12 cellular contexts compared by ENCODE assay signal in the genomic region with DNA sequence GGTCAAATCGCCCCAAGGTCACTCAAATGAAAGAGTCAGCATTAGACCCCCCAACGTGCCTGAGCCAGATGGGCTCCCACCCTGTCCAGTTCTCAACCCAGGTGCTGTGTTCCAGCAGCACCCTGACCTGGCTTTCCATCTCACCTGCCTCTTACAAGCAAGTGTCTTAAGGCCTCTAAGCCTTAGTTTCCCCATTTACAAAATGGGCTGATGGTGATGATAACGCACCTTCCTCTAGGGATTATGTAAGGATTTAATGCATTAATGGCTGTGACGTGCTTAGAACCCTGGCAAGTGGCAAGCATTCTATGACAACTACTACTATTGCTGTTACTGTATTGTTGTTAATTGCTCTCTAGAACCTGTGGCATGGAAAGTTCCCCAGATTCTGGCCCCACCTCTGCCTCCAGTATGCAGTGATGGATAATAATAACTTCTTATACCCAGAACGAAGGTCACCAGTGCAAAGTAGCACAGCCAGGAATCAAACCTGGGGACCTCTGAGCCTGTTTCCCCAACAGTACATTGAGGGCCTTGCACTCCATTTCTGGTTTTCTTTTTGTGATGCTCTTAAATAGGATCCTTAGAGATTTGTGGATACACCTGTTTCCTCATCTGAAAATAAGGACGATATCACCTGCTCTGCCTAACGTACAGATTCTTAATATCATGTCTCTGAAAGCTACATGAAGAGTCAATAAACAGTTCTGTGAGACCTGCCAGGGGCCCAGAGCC. TPM values are rescaled to one million over a fixed set of nuclear protein-coding genes. Genes with fewer than 3 reads are reported as not detected.
DNase-seq lines count a peak whose midpoint lies in the region; ATAC-seq, FAIRE-seq and TF ChIP-seq lines count a peak whose summit lies in the region.
"Had no signal": no experiment of that assay in that cellular context is flagged by ENCODE, and none has a peak within 500 bp of the region (broad histone marks: within the 10 kb centered on the region; RNA-seq: fewer than 3 reads in every experiment).

No MANE protein-coding gene starts in this region.

- H3K4me1 ChIP-seq in HepG2 (ENCODE audit: insufficient read depth, low read length) (peaks cover 60% of the 10 kb centered on the region), right lobe of liver (peaks cover 0 to 17% (median 6%) of the 10 kb centered on the region in 4 donors)

- peaks cover 12% of the 10 kb centered on the region for H3K79me2 ChIP-seq in HepG2 (ENCODE audit: insufficient read depth, low read length)

- peaks cover 13% of the 10 kb centered on the region for H3K36me3 Mint-ChIP-seq in activated naive CD8-positive, alpha-beta T cell treated with anti-CD3 and anti-CD28 coated beads for 36 hours
- H3K36me3 Mint-ChIP-seq in type B pancreatic cell = no peaks in the 10 kb centered on the region

- H3K27ac ChIP-seq in HepG2 (ENCODE audit: extremely low read length, insufficient read depth, low read length) = peak overlapping the region; percentile 27
- no peak overlapping the region for H3K27ac ChIP-seq in right lobe of liver
- H3K27ac ChIP-seq: ovary had no signal

- H3K4me3 Mint-ChIP-seq in activated naive CD8-positive, alpha-beta T cell treated with anti-CD3 and anti-CD28 coated beads for 36 hours = peak overlapping the region; percentile 18
- peak overlapping the region; percentile 36 for H3K4me3 Mint-ChIP-seq in type B pancreatic cell

- whole genome bisulfite sequencing in HepG2 (ENCODE audit: low lambda C conversion rate) = 58% methylated on average over 7 of the region's 7 CpGs
- WGBS in right lobe of liver (ENCODE audit: insufficient coverage, low coverage, low lambda C conversion rate, missing lambda C conversion rate) = 68% methylated on average over 5 of the region's 7 CpGs

- intact Hi-C loops in HepG2 (cut with micrococcal nuclease; ENCODE audit: unreplicated experiment) (loop anchor here (2.0 to 10.0 kb wide), 3 partner anchors 17 to 126 kb away; a partner anchor contains a TSS), right lobe of liver (cut with DNase I) (no loop called here), sciatic nerve (cut with DNase I) (loop anchor here (2.0 kb wide), 1 partner anchor 117 kb away; no protein-coding TSS in a partner anchor)

- no TSS peak for BruUV-seq in HepG2 (replicated peaks; lab: Mats Ljungman, UMichigan)

- DNase-seq in HepG2 (ENCODE audit: low spot score) (no peak), right lobe of liver (no peak), type B pancreatic cell (ENCODE audit: extremely low spot score, unreplicated experiment) (no peak), sciatic nerve (ENCODE audit: low spot score) (no peak)
- DNase-seq in activated naive CD8-positive, alpha-beta T cell treated with anti-CD3 and anti-CD28 coated beads for 36 hours = no peak
- DNase-seq: activated CD8-positive, alpha-beta memory T cell treated with anti-CD3 and anti-CD28 coated beads, Interleukin-2, amount 50 U/mL, for 4 hours; C1 segment of cervical spinal cord; heart left ventricle; NCI-H2107; OCI-M1; ovary had no signal

- CTCF ChIA-PET in HepG2 (lab: Yijun Ruan, JAX; ENCODE audit: low intra/inter-chr PET ratio, low total read pairs) = no interaction called here

- in situ Hi-C loops in HepG2 (cut with HindIII; ENCODE audit: extremely low pct_ligation_motif_present, low pct_unique_long_range_greater_than_20kb) = loop anchor here (5.0 kb wide), 1 partner anchor 106 kb away; no protein-coding TSS in a partner anchor

- H2AFZ ChIP-seq in HepG2 (ENCODE audit: low read length) = no peak overlapping the region

- peak overlapping the region; percentile 73 for H3K4me2 ChIP-seq in HepG2 (ENCODE audit: low read depth, low read length)

- H3K9me3 Mint-ChIP-seq in activated naive CD8-positive, alpha-beta T cell treated with anti-CD3 and anti-CD28 coated beads for 36 hours = no peaks in the 10 kb centered on the region
- H3K9me3 Mint-ChIP-seq in type B pancreatic cell = no peaks in the 10 kb centered on the region

- H3K4me3 ChIP-seq in HepG2 (replicated peaks in 1 of 3; ENCODE audit: insufficient read depth in 1 of 3, low read depth in 2 of 3, low read length in 3 of 3) (peak overlapping the region in 1 of 3 experiments; percentile 57; a peak in 1 of 6 replicates), right lobe of liver (no peak overlapping the region)

- peaks cover 0 to 5% of the 10 kb centered on the region in 2 experiments; a peak in 2 of 5 replicates for H3K27me3 ChIP-seq in HepG2 (ENCODE audit: control insufficient read depth in 1 of 2, insufficient read depth in 2 of 2, low read length in 2 of 2)
- no peaks in the 10 kb centered on the region for H3K27me3 ChIP-seq in right lobe of liver
- H3K27me3 ChIP-seq: heart left ventricle, ovary had no signal

- TF ChIP-seq CTCF in HepG2 (CRISPR knock-in tag; IDR thresholded peaks at IDR 0.05) (no peak), right lobe of liver (IDR thresholded peaks at IDR 0.05) (no peak), type B pancreatic cell (conservative IDR thresholded peaks at IDR 0.05) (no peak)

- peak overlapping the region; percentile 12 for H3K27ac Mint-ChIP-seq in activated naive CD8-positive, alpha-beta T cell treated with anti-CD3 and anti-CD28 coated beads for 36 hours
- H3K27ac Mint-ChIP-seq in type B pancreatic cell = peak overlapping the region; percentile 49

- no peaks in the 10 kb centered on the region for H3K36me3 ChIP-seq in HepG2 (replicated peaks in 1 of 2; ENCODE audit: control insufficient read depth in 1 of 2, insufficient read depth in 2 of 2, low read length in 2 of 2)
- H3K36me3 ChIP-seq in right lobe of liver = no peaks in the 10 kb centered on the region
- H3K36me3 ChIP-seq: heart left ventricle, ovary had no signal

- H4K20me1 ChIP-seq in HepG2 (ENCODE audit: insufficient read depth, low read length) = no peaks in the 10 kb centered on the region

- H3K4me1 Mint-ChIP-seq in activated naive CD8-positive, alpha-beta T cell treated with anti-CD3 and anti-CD28 coated beads for 36 hours = peaks cover 25% of the 10 kb centered on the region
- H3K4me1 Mint-ChIP-seq in type B pancreatic cell (ENCODE audit: unreplicated experiment) = peaks cover 9% of the 10 kb centered on the region

- H3K9me3 ChIP-seq in HepG2 (ENCODE audit: low read length) = no peaks in the 10 kb centered on the region
- H3K9me3 ChIP-seq in right lobe of liver = no peaks in the 10 kb centered on the region
- H3K9me3 ChIP-seq: heart left ventricle, ovary had no signal

- TF ChIP-seq RAD21 in HepG2 (CRISPR knock-in tag; IDR thresholded peaks at IDR 0.05) = no peak

- no peak for FAIRE-seq in HepG2 (lab: Jason Lieb, UNC)

- no peaks in the 10 kb centered on the region for H3K27me3 Mint-ChIP-seq in activated naive CD8-positive, alpha-beta T cell treated with anti-CD3 and anti-CD28 coated beads for 36 hours
- H3K27me3 Mint-ChIP-seq in type B pancreatic cell = no peaks in the 10 kb centered on the region

- ATAC-seq in HepG2 = no peak
- ATAC-seq in right lobe of liver = no peak
- ATAC-seq in GM19035 (IDR thresholded peaks at IDR 0.05; ENCODE audit: unreplicated experiment) = no peak
- ATAC-seq in sciatic nerve = no peak
- ATAC-seq: heart left ventricle had no signal

- POLR2A ChIA-PET in HepG2 (lab: Yijun Ruan, JAX) = interaction anchor here (0.8 to 1.3 kb wide), 4 partner anchors 10 to 110 kb away, joined by 3 to 10 read pairs (median 6); a partner anchor contains a TSS

- TF ChIP-seq POLR2A in HepG2 (IDR thresholded peaks at IDR 0.05; ENCODE audit: insufficient read depth in 1 of 2, low read depth in 2 of 2, low read length in 2 of 2) (no peak), right lobe of liver (IDR thresholded peaks at IDR 0.05) (no peak)

- TF ChIP-seq EP300 in HepG2 (IDR thresholded peaks at IDR 0.05; ENCODE audit: low read depth in 2 of 2, low read length in 2 of 2) (no peak), HepG2 (CRISPR knock-in tag; IDR thresholded peaks at IDR 0.05; ENCODE audit: borderline replicate concordance) (no peak)

- H3K9ac ChIP-seq in HepG2 (ENCODE audit: insufficient read depth, low read depth, low read length) = no peak overlapping the region

RNA-seq across cellular contexts. Expression of a gene that starts 3.3 kb away (rescaled TPM):
- 119 and 151 TPM in 2 replicates for total RNA-seq in HepG2 (2016; rRNA removed; fragmentation: Illumina TruSeq; extraction: Trizol)
- total RNA-seq in HepG2 (2016; cell fraction: cytosol; rRNA removed; fragmentation: Illumina TruSeq; extraction: Trizol; ENCODE audit: low read depth) = 410 and 476 TPM in 2 replicates
- 99.0 and 156 TPM in 2 replicates for total RNA-seq in HepG2 (2016; cell fraction: insoluble cytoplasmic fraction; rRNA removed; fragmentation: Illumina TruSeq; extraction: Trizol)
- total RNA-seq in HepG2 (2016; cell fraction: membrane; rRNA removed; fragmentation: Illumina TruSeq; extraction: Trizol) = 478 and 550 TPM in 2 replicates
- total RNA-seq in HepG2 (2016; cell fraction: nucleus; rRNA removed; fragmentation: Illumina TruSeq; extraction: Trizol) = 88.4 and 102 TPM in 2 replicates
- 144 and 164 TPM in 2 replicates for polyA plus RNA-seq in HepG2 (2011; rRNA removed)
- polyA plus RNA-seq in HepG2 (2011; cell fraction: cytosol; rRNA removed) = 120 and 173 TPM in 2 replicates
- 432 and 489 TPM in 2 replicates for polyA plus RNA-seq in HepG2 (2011; cell fraction: nucleus; rRNA removed)
- 90.6 and 129 TPM in 2 replicates for polyA plus RNA-seq in HepG2 (2012)
- 809 and 889 TPM in 2 replicates for polyA plus RNA-seq in HepG2 (2016; cell fraction: cytosol; fragmentation: Illumina TruSeq; extraction: Trizol; ENCODE audit: low read depth)
- polyA plus RNA-seq in HepG2 (2016; cell fraction: insoluble cytoplasmic fraction; fragmentation: Illumina TruSeq; extraction: Trizol; ENCODE audit: low read depth) = 161 and 204 TPM in 2 replicates
- 764 and 806 TPM in 2 replicates for polyA plus RNA-seq in HepG2 (2016; cell fraction: membrane; fragmentation: Illumina TruSeq; extraction: Trizol; ENCODE audit: low read depth)
- 299 and 303 TPM in 2 replicates for polyA plus RNA-seq in HepG2 (2016; cell fraction: nucleus; fragmentation: Illumina TruSeq; extraction: Trizol; ENCODE audit: insufficient read depth, low read depth)
- polyA minus RNA-seq in HepG2 (2011; rRNA and poly(A)+ RNA removed; ENCODE audit: low replicate concordance) = 136 and 157 TPM in 2 replicates
- polyA minus RNA-seq in HepG2 (2011; cell fraction: cytosol; rRNA and poly(A)+ RNA removed) = 35.4 and 57.5 TPM in 2 replicates
- 45.3 and 47.1 TPM in 2 replicates for polyA minus RNA-seq in HepG2 (2011; cell fraction: nucleus; rRNA and poly(A)+ RNA removed)
- 100 to 1,000 TPM in 2 of 6 experiments, 10 to 100 TPM in 4; 56.3 to 111 (median 64.6) TPM for total RNA-seq in right lobe of liver
- total RNA-seq in activated naive CD8-positive, alpha-beta T cell treated with anti-CD3 and anti-CD28 coated beads for 36 hours = 100 to 1,000 TPM; 193 to 200 TPM
- 137 and 169 TPM in 2 replicates for total RNA-seq in type B pancreatic cell (ENCODE audit: low replicate concordance)
- total RNA-seq in sciatic nerve = 91.6 TPM

RNA-seq across cellular contexts. Expression of a gene that starts 17.2 kb away (rescaled TPM):
- total RNA-seq in HepG2 (2016; rRNA removed; fragmentation: Illumina TruSeq; extraction: Trizol) (41.2 and 86.6 TPM in 2 replicates), right lobe of liver (100 to 1,000 TPM in 5 of 6 experiments, 10 to 100 TPM in 1; 84.5 to 230 (median 150) TPM), type B pancreatic cell (ENCODE audit: low replicate concordance) (183 and 236 TPM in 2 replicates), sciatic nerve (169 TPM)
- total RNA-seq in HepG2 (2016; cell fraction: cytosol; rRNA removed; fragmentation: Illumina TruSeq; extraction: Trizol; ENCODE audit: low read depth) = 14.7 and 16.4 TPM in 2 replicates
- 36.4 and 95.6 TPM in 2 replicates for total RNA-seq in HepG2 (2016; cell fraction: insoluble cytoplasmic fraction; rRNA removed; fragmentation: Illumina TruSeq; extraction: Trizol)
- 24.9 and 32.7 TPM in 2 replicates for total RNA-seq in HepG2 (2016; cell fraction: membrane; rRNA removed; fragmentation: Illumina TruSeq; extraction: Trizol)
- 81.7 and 101 TPM in 2 replicates for total RNA-seq in HepG2 (2016; cell fraction: nucleus; rRNA removed; fragmentation: Illumina TruSeq; extraction: Trizol)
- 143 and 195 TPM in 2 replicates for polyA plus RNA-seq in HepG2 (2011; rRNA removed)
- 82.9 and 130 TPM in 2 replicates for polyA plus RNA-seq in HepG2 (2011; cell fraction: cytosol; rRNA removed)
- polyA plus RNA-seq in HepG2 (2011; cell fraction: nucleus; rRNA removed) = 653 and 705 TPM in 2 replicates
- 166 and 219 TPM in 2 replicates for polyA plus RNA-seq in HepG2 (2012)
- polyA plus RNA-seq in HepG2 (2016; cell fraction: cytosol; fragmentation: Illumina TruSeq; extraction: Trizol; ENCODE audit: low read depth) = 23.3 and 23.7 TPM in 2 replicates
- 50.3 and 62.4 TPM in 2 replicates for polyA plus RNA-seq in HepG2 (2016; cell fraction: insoluble cytoplasmic fraction; fragmentation: Illumina TruSeq; extraction: Trizol; ENCODE audit: low read depth)
- polyA plus RNA-seq in HepG2 (2016; cell fraction: membrane; fragmentation: Illumina TruSeq; extraction: Trizol; ENCODE audit: low read depth) = 32.0 and 32.7 TPM in 2 replicates
- polyA plus RNA-seq in HepG2 (2016; cell fraction: nucleus; fragmentation: Illumina TruSeq; extraction: Trizol; ENCODE audit: insufficient read depth, low read depth) = 211 and 219 TPM in 2 replicates
- 65.4 and 170 TPM in 2 replicates for polyA minus RNA-seq in HepG2 (2011; rRNA and poly(A)+ RNA removed; ENCODE audit: low replicate concordance)
- polyA minus RNA-seq in HepG2 (2011; cell fraction: cytosol; rRNA and poly(A)+ RNA removed) = 146 and 172 TPM in 2 replicates
- polyA minus RNA-seq in HepG2 (2011; cell fraction: nucleus; rRNA and poly(A)+ RNA removed) = 48.2 and 74.1 TPM in 2 replicates
- total RNA-seq in activated naive CD8-positive, alpha-beta T cell treated with anti-CD3 and anti-CD28 coated beads for 36 hours = 10 to 100 TPM; 34.4 to 36.1 TPM

RNA-seq across cellular contexts. Expression of a gene that starts 19.5 kb away (rescaled TPM):
- total RNA-seq in HepG2 (2016; rRNA removed; fragmentation: Illumina TruSeq; extraction: Trizol) (not detected in 2 replicates), right lobe of liver (under 1 TPM in 2 of 6 experiments, not detected in 4; 0.12 to 0.75 TPM), type B pancreatic cell (ENCODE audit: low replicate concordance) (10.3 and 12.3 TPM in 2 replicates), sciatic nerve (2.9 TPM)
- total RNA-seq in HepG2 (2016; cell fraction: cytosol; rRNA removed; fragmentation: Illumina TruSeq; extraction: Trizol; ENCODE audit: low read depth) = not detected in 2 replicates
- total RNA-seq in HepG2 (2016; cell fraction: insoluble cytoplasmic fraction; rRNA removed; fragmentation: Illumina TruSeq; extraction: Trizol) = 0.04 TPM in 1 of 2 replicates, not detected in the other
- 0.31 TPM in 1 of 2 replicates, not detected in the other for total RNA-seq in HepG2 (2016; cell fraction: membrane; rRNA removed; fragmentation: Illumina TruSeq; extraction: Trizol)
- not detected in 2 replicates for total RNA-seq in HepG2 (2016; cell fraction: nucleus; rRNA removed; fragmentation: Illumina TruSeq; extraction: Trizol)
- polyA plus RNA-seq in HepG2 (2011; rRNA removed) = 0.25 and 0.33 TPM in 2 replicates
- 0.32 and 0.42 TPM in 2 replicates for polyA plus RNA-seq in HepG2 (2011; cell fraction: cytosol; rRNA removed)
- polyA plus RNA-seq in HepG2 (2011; cell fraction: nucleus; rRNA removed) = 0.97 and 1.1 TPM in 2 replicates
- polyA plus RNA-seq in HepG2 (2012) = 0.11 and 0.43 TPM in 2 replicates
- polyA plus RNA-seq in HepG2 (2016; cell fraction: cytosol; fragmentation: Illumina TruSeq; extraction: Trizol; ENCODE audit: low read depth) = 0.18 TPM in 2 replicates
- 0.21 and 0.33 TPM in 2 replicates for polyA plus RNA-seq in HepG2 (2016; cell fraction: insoluble cytoplasmic fraction; fragmentation: Illumina TruSeq; extraction: Trizol; ENCODE audit: low read depth)
- polyA plus RNA-seq in HepG2 (2016; cell fraction: membrane; fragmentation: Illumina TruSeq; extraction: Trizol; ENCODE audit: low read depth) = 0.07 TPM in 1 of 2 replicates, not detected in the other
- polyA plus RNA-seq in HepG2 (2016; cell fraction: nucleus; fragmentation: Illumina TruSeq; extraction: Trizol; ENCODE audit: insufficient read depth, low read depth) = 0.33 TPM in 1 of 2 replicates, not detected in the other
- polyA minus RNA-seq in HepG2 (2011; rRNA and poly(A)+ RNA removed; ENCODE audit: low replicate concordance) = 0.48 TPM in 1 of 2 replicates, not detected in the other
- not detected in 2 replicates for polyA minus RNA-seq in HepG2 (2011; cell fraction: cytosol; rRNA and poly(A)+ RNA removed)
- polyA minus RNA-seq in HepG2 (2011; cell fraction: nucleus; rRNA and poly(A)+ RNA removed) = 0.50 TPM in 1 of 2 replicates, not detected in the other
- under 1 TPM; 0.08 to 0.16 TPM for total RNA-seq in activated naive CD8-positive, alpha-beta T cell treated with anti-CD3 and anti-CD28 coated beads for 36 hours

RNA-seq across cellular contexts. Expression of a gene that starts 35.8 kb away (rescaled TPM):
- total RNA-seq in HepG2 (2016; rRNA removed; fragmentation: Illumina TruSeq; extraction: Trizol) (1.0 and 1.8 TPM in 2 replicates), right lobe of liver (under 1 TPM; 0.16 to 0.68 (median 0.39) TPM), type B pancreatic cell (ENCODE audit: low replicate concordance) (13.3 and 34.7 TPM in 2 replicates), sciatic nerve (3.7 TPM)
- 0.44 and 1.2 TPM in 2 replicates for total RNA-seq in HepG2 (2016; cell fraction: cytosol; rRNA removed; fragmentation: Illumina TruSeq; extraction: Trizol; ENCODE audit: low read depth)
- 0.97 and 2.0 TPM in 2 replicates for total RNA-seq in HepG2 (2016; cell fraction: insoluble cytoplasmic fraction; rRNA removed; fragmentation: Illumina TruSeq; extraction: Trizol)
- total RNA-seq in HepG2 (2016; cell fraction: membrane; rRNA removed; fragmentation: Illumina TruSeq; extraction: Trizol) = 1.4 and 2.0 TPM in 2 replicates
- 1.8 and 2.4 TPM in 2 replicates for total RNA-seq in HepG2 (2016; cell fraction: nucleus; rRNA removed; fragmentation: Illumina TruSeq; extraction: Trizol)
- polyA plus RNA-seq in HepG2 (2011; rRNA removed) = 3.6 and 5.8 TPM in 2 replicates
- 3.3 and 4.9 TPM in 2 replicates for polyA plus RNA-seq in HepG2 (2011; cell fraction: cytosol; rRNA removed)
- polyA plus RNA-seq in HepG2 (2011; cell fraction: nucleus; rRNA removed) = 5.7 and 6.2 TPM in 2 replicates
- 3.9 and 7.7 TPM in 2 replicates for polyA plus RNA-seq in HepG2 (2012)
- polyA plus RNA-seq in HepG2 (2016; cell fraction: cytosol; fragmentation: Illumina TruSeq; extraction: Trizol; ENCODE audit: low read depth) = 0.99 and 1.1 TPM in 2 replicates
- polyA plus RNA-seq in HepG2 (2016; cell fraction: insoluble cytoplasmic fraction; fragmentation: Illumina TruSeq; extraction: Trizol; ENCODE audit: low read depth) = 0.66 and 0.71 TPM in 2 replicates
- 0.84 and 1.1 TPM in 2 replicates for polyA plus RNA-seq in HepG2 (2016; cell fraction: membrane; fragmentation: Illumina TruSeq; extraction: Trizol; ENCODE audit: low read depth)
- 3.3 and 3.5 TPM in 2 replicates for polyA plus RNA-seq in HepG2 (2016; cell fraction: nucleus; fragmentation: Illumina TruSeq; extraction: Trizol; ENCODE audit: insufficient read depth, low read depth)
- polyA minus RNA-seq in HepG2 (2011; rRNA and poly(A)+ RNA removed; ENCODE audit: low replicate concordance) = 1.3 and 9.8 TPM in 2 replicates
- polyA minus RNA-seq in HepG2 (2011; cell fraction: cytosol; rRNA and poly(A)+ RNA removed) = 3.0 and 3.8 TPM in 2 replicates
- 1.3 and 2.7 TPM in 2 replicates for polyA minus RNA-seq in HepG2 (2011; cell fraction: nucleus; rRNA and poly(A)+ RNA removed)
- total RNA-seq in activated naive CD8-positive, alpha-beta T cell treated with anti-CD3 and anti-CD28 coated beads for 36 hours = under 1 TPM; 0.14 to 0.19 TPM

RNA-seq across cellular contexts. Expression of a gene that starts 59.9 kb away (rescaled TPM):
- not detected in 2 replicates for total RNA-seq in HepG2 (2016; rRNA removed; fragmentation: Illumina TruSeq; extraction: Trizol)
- total RNA-seq in HepG2 (2016; cell fraction: cytosol; rRNA removed; fragmentation: Illumina TruSeq; extraction: Trizol; ENCODE audit: low read depth) = not detected in 2 replicates
- not detected in 2 replicates for total RNA-seq in HepG2 (2016; cell fraction: insoluble cytoplasmic fraction; rRNA removed; fragmentation: Illumina TruSeq; extraction: Trizol)
- total RNA-seq in HepG2 (2016; cell fraction: membrane; rRNA removed; fragmentation: Illumina TruSeq; extraction: Trizol) = not detected in 2 replicates
- total RNA-seq in HepG2 (2016; cell fraction: nucleus; rRNA removed; fragmentation: Illumina TruSeq; extraction: Trizol) = not detected in 2 replicates
- 0.01 TPM in 1 of 2 replicates, not detected in the other for polyA plus RNA-seq in HepG2 (2011; rRNA removed)
- polyA plus RNA-seq in HepG2 (2011; cell fraction: cytosol; rRNA removed) = not detected in 2 replicates
- polyA plus RNA-seq in HepG2 (2011; cell fraction: nucleus; rRNA removed) = 0.03 TPM in 1 of 2 replicates, not detected in the other
- not detected in 2 replicates for polyA plus RNA-seq in HepG2 (2012)
- not detected in 2 replicates for polyA plus RNA-seq in HepG2 (2016; cell fraction: cytosol; fragmentation: Illumina TruSeq; extraction: Trizol; ENCODE audit: low read depth)
- polyA plus RNA-seq in HepG2 (2016; cell fraction: insoluble cytoplasmic fraction; fragmentation: Illumina TruSeq; extraction: Trizol; ENCODE audit: low read depth) = not detected in 2 replicates
- not detected in 2 replicates for polyA plus RNA-seq in HepG2 (2016; cell fraction: membrane; fragmentation: Illumina TruSeq; extraction: Trizol; ENCODE audit: low read depth)
- polyA plus RNA-seq in HepG2 (2016; cell fraction: nucleus; fragmentation: Illumina TruSeq; extraction: Trizol; ENCODE audit: insufficient read depth, low read depth) = not detected in 2 replicates
- polyA minus RNA-seq in HepG2 (2011; rRNA and poly(A)+ RNA removed; ENCODE audit: low replicate concordance) = not detected in 2 replicates
- not detected in 2 replicates for polyA minus RNA-seq in HepG2 (2011; cell fraction: cytosol; rRNA and poly(A)+ RNA removed)
- not detected in 2 replicates for polyA minus RNA-seq in HepG2 (2011; cell fraction: nucleus; rRNA and poly(A)+ RNA removed)
- total RNA-seq in right lobe of liver = 10 to 100 TPM in 1 of 6 experiments, 1 to 10 TPM in 2, under 1 TPM in 3; 0.06 to 31.8 (median 1.2) TPM
- not detected for total RNA-seq in activated naive CD8-positive, alpha-beta T cell treated with anti-CD3 and anti-CD28 coated beads for 36 hours
- total RNA-seq in type B pancreatic cell (ENCODE audit: low replicate concordance) = not detected in 2 replicates
- 47.6 TPM for total RNA-seq in sciatic nerve
- polyA plus RNA-seq: ovary had no signal

Comparison
In these comparisons a context has a peak if more than half of its experiments do, and no peak if none do; other contexts are left out.
1. intact Hi-C loops: an anchor here in HepG2 (2.0 to 10.0 kb wide) and sciatic nerve (2.0 kb wide); none called in right lobe of liver.